In genomic region chr4:145851516-145852201, GRCh38 we compare ENCODE assay signal across 21 cellular contexts.
DNase-seq lines count a peak whose midpoint lies in the region; ATAC-seq and TF ChIP-seq lines count a peak whose summit lies in the region.
"Had no signal": no experiment of that assay in that cellular context is flagged by ENCODE, and none has a peak within 500 bp of the region (broad histone marks: within the 10 kb centered on the region; RNA-seq: fewer than 3 reads in every experiment).

No MANE protein-coding gene starts in this region.

- H3K4me3 Mint-ChIP-seq in endothelial cell (ENCODE audit: unreplicated experiment) (no peak overlapping the region), neural crest cell (no peak overlapping the region)
- H3K4me3 Mint-ChIP-seq: CD8-positive, alpha-beta T cell; natural killer cell; T-helper 2 cell treated with Interferon-gamma antibody and Interleukin-4, amounts not matched to agents 5 μg/mL and 100 μg/mL, for 36 hours had no signal

- peak overlapping the region; percentile 38 for H3K27ac Mint-ChIP-seq in endothelial cell (ENCODE audit: unreplicated experiment)
- peak overlapping the region; percentile 37 for H3K27ac Mint-ChIP-seq in neural crest cell (ENCODE audit: unreplicated experiment)
- H3K27ac Mint-ChIP-seq in activated naive CD4-positive, alpha-beta T cell treated with anti-CD3 and anti-CD28 coated beads, Interleukin-2, amount 50 U/mL, for 72 hours, result no peak overlapping the region
- H3K27ac Mint-ChIP-seq: natural killer cell; T-helper 2 cell treated with Interferon-gamma antibody and Interleukin-4, amounts not matched to agents 5 μg/mL and 100 μg/mL, for 36 hours had no signal

- POLR2A ChIA-PET in PC-3 (lab: Charles Lee; ENCODE audit: unreplicated experiment), result interaction anchor here (0.6 kb wide), 1 partner anchor 43 kb away, joined by 6 read pairs; no protein-coding TSS in a partner anchor

- H3K27me3 ChIP-seq in PC-3 (ENCODE audit: low read length), result no peaks in the 10 kb centered on the region
- H3K27me3 ChIP-seq in stomach, result no peaks in the 10 kb centered on the region
- H3K27me3 ChIP-seq: vagina had no signal

- H3K4me3 ChIP-seq in PC-3 (ENCODE audit: low read length), result no peak overlapping the region
- no peak overlapping the region for H3K4me3 ChIP-seq in stomach
- H3K4me3 ChIP-seq: lower lobe of right lung, vagina had no signal

- H4K20me1 ChIP-seq in PC-3 (ENCODE audit: low read length), result no peaks in the 10 kb centered on the region

- no peak overlapping the region for H3K9ac ChIP-seq in PC-3 (ENCODE audit: low read length)

- no peak overlapping the region for H3K4me2 ChIP-seq in PC-3 (ENCODE audit: low read length)

- peak; percentile 11 for DNase-seq in ELF-1 (ENCODE audit: low read depth, low spot score)
- no peak for DNase-seq in PC-3
- no peak for DNase-seq in endothelial cell (ENCODE audit: low spot score)
- DNase-seq in neural crest cell (ENCODE audit: low read depth, low spot score), result no peak
- DNase-seq in stomach, result no peak
- DNase-seq in activated naive CD4-positive, alpha-beta T cell treated with anti-CD3 and anti-CD28 coated beads, Interleukin-2, amount 50 U/mL, for 72 hours (ENCODE audit: low spot score in 2 of 2), result no peak
- DNase-seq: activated gamma-delta T cell; CD8-positive, alpha-beta T cell; cortex of kidney; DMS79 treated with DMSO at 0.1 percent for 48 hours; lower lobe of right lung; natural killer cell; NCI-H1694; SIG-M5; stimulated activated CD4-positive, alpha-beta T cell treated with anti-CD3 and anti-CD28 coated beads, Interleukin-15, amount 100 ng/mL, for 24 hours; stimulated activated naive CD4-positive, alpha-beta T cell treated with Interleukin-2 at 50 U/mL for 16 hours had no signal

- H3K36me3 Mint-ChIP-seq in endothelial cell (ENCODE audit: low read depth, unreplicated experiment) (peaks cover 18% of the 10 kb centered on the region), neural crest cell (ENCODE audit: low read depth) (peaks cover 3% of the 10 kb centered on the region)
- H3K36me3 Mint-ChIP-seq in activated naive CD4-positive, alpha-beta T cell treated with anti-CD3 and anti-CD28 coated beads, Interleukin-2, amount 50 U/mL, for 72 hours, result peaks cover 5 to 8% of the 10 kb centered on the region in 2 donors
- H3K36me3 Mint-ChIP-seq: natural killer cell had no signal

- H3K27ac ChIP-seq in PC-3 (ENCODE audit: low read length), result no peak overlapping the region
- H3K27ac ChIP-seq in stomach, result no peak overlapping the region
- H3K27ac ChIP-seq: lower lobe of right lung, vagina had no signal

- H3K9me3 Mint-ChIP-seq in endothelial cell (ENCODE audit: unreplicated experiment) (no peaks in the 10 kb centered on the region), neural crest cell (no peaks in the 10 kb centered on the region)
- H3K9me3 Mint-ChIP-seq in activated naive CD4-positive, alpha-beta T cell treated with anti-CD3 and anti-CD28 coated beads, Interleukin-2, amount 50 U/mL, for 72 hours, result no peaks in the 10 kb centered on the region
- H3K9me3 Mint-ChIP-seq: CD8-positive, alpha-beta T cell; natural killer cell; T-helper 2 cell treated with Interferon-gamma antibody and Interleukin-4, amounts not matched to agents 5 μg/mL and 100 μg/mL, for 36 hours had no signal

- ATAC-seq in PC-3 (peak; percentile 67), GM18861 (IDR thresholded peaks at IDR 0.05; ENCODE audit: unreplicated experiment) (no peak), GM18907 (IDR thresholded peaks at IDR 0.05; ENCODE audit: unreplicated experiment) (no peak)
- ATAC-seq in activated naive CD4-positive, alpha-beta T cell treated with anti-CD3 and anti-CD28 coated beads, Interleukin-2, amount 50 U/mL, for 72 hours, result no peak
- ATAC-seq: activated CD4-positive, CD25-positive, alpha-beta regulatory T cell treated with anti-CD3 and anti-CD28 coated beads, Interleukin-2, amount 50 U/mL, for 24 hours; CD8-positive, alpha-beta T cell; lower lobe of right lung; natural killer cell had no signal

- CTCF ChIA-PET in PC-3 (lab: Charles Lee), result interaction anchor here (0.6 kb wide), 1 partner anchor 72 kb away, joined by 4 read pairs; no protein-coding TSS in a partner anchor

- no peaks in the 10 kb centered on the region for H3K79me2 ChIP-seq in PC-3 (ENCODE audit: low read length)

- intact Hi-C loops in PC-3 (cut with micrococcal nuclease) (no loop called here), stomach (cut with DNase I; ENCODE audit: low total_unique reads) (no loop called here)

- BruUV-seq in PC-3 (replicated peaks; lab: Mats Ljungman, UMichigan), result no TSS peak

- no peaks in the 10 kb centered on the region for H3K9me2 ChIP-seq in PC-3 (replicated peaks; ENCODE audit: low read length)

- TF ChIP-seq CTCF in PC-3 (conservative IDR thresholded peaks at IDR 0.05; ENCODE audit: low read depth, low read length) (no peak), endothelial cell (IDR thresholded peaks at IDR 0.05; ENCODE audit: unreplicated experiment) (no peak), neural crest cell (conservative IDR thresholded peaks at IDR 0.05) (no peak), stomach (IDR thresholded peaks at IDR 0.05) (no peak)

- H3K4me1 Mint-ChIP-seq in endothelial cell (ENCODE audit: unreplicated experiment), result peaks cover 31% of the 10 kb centered on the region
- H3K4me1 Mint-ChIP-seq in neural crest cell, result peaks cover 37% of the 10 kb centered on the region

- H3K27me3 Mint-ChIP-seq in endothelial cell (ENCODE audit: unreplicated experiment) (peaks cover 3% of the 10 kb centered on the region), neural crest cell (ENCODE audit: low read depth) (no peaks in the 10 kb centered on the region)

- H3K4me1 ChIP-seq in PC-3 (ENCODE audit: insufficient read depth, low read length), result peaks cover 9% of the 10 kb centered on the region; the same call in 1 of the 2 replicates
- peaks cover 0 to 17% (median 10%) of the 10 kb centered on the region in 4 donors for H3K4me1 ChIP-seq in stomach

- WGBS in stomach, 5 donors, result 68 to 80% (median 70%) methylated on average over 2 of the region's 2 CpGs

- H2AFZ ChIP-seq in PC-3 (ENCODE audit: low read length), result no peak overlapping the region

- TF ChIP-seq EP300 in stomach (IDR thresholded peaks at IDR 0.05), result no peak

- no peak for TF ChIP-seq POLR2A in stomach (IDR thresholded peaks at IDR 0.05)

- no peaks in the 10 kb centered on the region for H3K9me3 ChIP-seq in PC-3 (ENCODE audit: low read length)
- no peaks in the 10 kb centered on the region for H3K9me3 ChIP-seq in stomach
- H3K9me3 ChIP-seq: lower lobe of right lung, vagina had no signal

- H3K36me3 ChIP-seq in PC-3 (ENCODE audit: low read depth, low read length), result no peaks in the 10 kb centered on the region; the same call in 1 of the 2 replicates
- H3K36me3 ChIP-seq in stomach, result peaks cover 0 to 17% (median 13%) of the 10 kb centered on the region in 4 donors
- H3K36me3 ChIP-seq: vagina had no signal

- no peaks in the 10 kb centered on the region for H3F3A ChIP-seq in PC-3 (ENCODE audit: low read length, unreplicated experiment)

Comparison
In these comparisons a context has a peak if more than half of its experiments do, and no peak if none do; other contexts are left out.
1. H3K27ac Mint-ChIP-seq: peak in endothelial cell (single experiment) and neural crest cell (single experiment); none in activated naive CD4-positive, alpha-beta T cell treated with anti-CD3 and anti-CD28 coated beads, Interleukin-2, amount 50 U/mL, for 72 hours (0 of 2).